ENCODE assay signal across 10 cellular contexts in the genomic region with DNA sequence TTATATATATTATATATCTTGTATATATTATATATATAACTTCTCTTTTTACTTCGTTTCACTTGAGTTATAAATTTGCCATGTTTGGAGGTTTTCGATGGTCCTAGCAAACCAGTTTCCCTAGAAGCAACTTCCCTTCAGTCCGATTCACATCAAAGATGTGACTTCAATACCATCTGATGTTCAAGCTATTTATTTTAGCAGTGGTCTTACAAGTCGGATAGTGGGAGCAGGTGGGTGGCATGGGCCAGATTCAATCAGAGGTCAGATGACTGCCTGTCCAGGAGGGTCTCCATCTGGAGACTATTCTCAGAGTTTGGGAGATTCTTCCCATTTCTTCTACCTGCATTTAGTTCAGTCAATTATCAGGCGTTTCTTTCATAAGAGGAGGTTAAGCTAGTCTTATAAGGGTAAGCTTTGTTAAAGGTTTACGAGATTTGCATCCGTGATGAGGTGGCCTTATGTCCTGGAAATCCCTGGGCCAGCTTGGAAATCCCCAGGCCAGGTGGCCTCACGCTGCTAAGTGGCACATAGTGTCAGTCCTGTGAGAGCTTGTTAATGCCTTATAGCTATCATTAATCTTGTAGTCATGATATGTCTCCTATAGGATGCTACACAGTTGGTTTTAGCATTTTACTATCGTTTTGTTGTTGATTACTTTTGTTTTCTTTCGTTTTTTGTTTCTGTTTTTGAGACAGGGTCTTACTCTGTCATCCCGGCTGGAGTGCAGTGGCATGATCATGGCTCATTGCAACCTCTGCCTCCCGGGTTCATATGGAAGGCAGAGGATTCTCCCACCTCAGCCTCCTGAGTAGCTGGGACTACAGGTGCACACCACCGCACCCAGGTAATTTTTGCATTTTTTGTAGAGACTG.
A peak's percentile ranks its signal among the peaks of the same experiment; 100 is the strongest.
DNase-seq lines count a peak whose midpoint lies in the region; ATAC-seq and TF ChIP-seq lines count a peak whose summit lies in the region.
"Had no signal": no experiment of that assay in that cellular context is flagged by ENCODE, and none has a peak within 500 bp of the region (broad histone marks: within the 10 kb centered on the region; RNA-seq: fewer than 3 reads in every experiment).

No MANE protein-coding gene starts in this region.

- H3K79me2 ChIP-seq in neural progenitor cell (ENCODE audit: low read depth), result no peaks in the 10 kb centered on the region

- peaks cover 48% of the 10 kb centered on the region for H3F3A ChIP-seq in neural progenitor cell (ENCODE audit: low read depth)

- H3K27me3 Mint-ChIP-seq in neural progenitor cell (ENCODE audit: insufficient read depth, low read depth) (no peaks in the 10 kb centered on the region), osteocyte (ENCODE audit: unreplicated experiment) (no peaks in the 10 kb centered on the region)

- H3K36me3 ChIP-seq in neural progenitor cell (no peaks in the 10 kb centered on the region), prostate gland (no peaks in the 10 kb centered on the region)
- H3K36me3 ChIP-seq: gastroesophageal sphincter had no signal

- no peaks in the 10 kb centered on the region for H3K27me3 ChIP-seq in neural progenitor cell
- H3K27me3 ChIP-seq in prostate gland (replicated peaks; ENCODE audit: insufficient read depth), result no peaks in the 10 kb centered on the region
- H3K27me3 ChIP-seq: gastroesophageal sphincter had no signal

- 90% methylated on average over 13 of the region's 13 CpGs for WGBS in prostate gland

- DNase-seq in NCI-H2171 treated with DMSO at 0.1 percent for 48 hours (lab: John Stamatoyannopoulos, UW) (peak; percentile 20), NCI-H2171 (lab: John Stamatoyannopoulos, UW) (no peak), neural progenitor cell (ENCODE audit: low spot score) (peak; percentile 70), prostate gland (ENCODE audit: low spot score) (no peak), glomerular visceral epithelial cell (ENCODE audit: extremely low spot score) (no peak), osteocyte (ENCODE audit: extremely low spot score, unreplicated experiment) (no peak)

- peak overlapping the region; percentile 28 for H3K4me2 ChIP-seq in neural progenitor cell
- H3K4me2 ChIP-seq: A549 had no signal

- TF ChIP-seq CTCF in neural progenitor cell (IDR thresholded peaks at IDR 0.05) (no peak), prostate gland (IDR thresholded peaks at IDR 0.05) (no peak), osteocyte (IDR thresholded peaks at IDR 0.05) (no peak)

- peaks cover 17% of the 10 kb centered on the region for H4K20me1 ChIP-seq in neural progenitor cell (ENCODE audit: low read depth)

- H3K4me3 Mint-ChIP-seq in neural progenitor cell (no peak overlapping the region), osteocyte (ENCODE audit: unreplicated experiment) (no peak overlapping the region)

- H2AFZ ChIP-seq in neural progenitor cell (replicated peaks), result no peak overlapping the region

- intact Hi-C loops in prostate gland (cut with DNase I), result no loop called here

- no peak overlapping the region for H3K9ac ChIP-seq in neural progenitor cell

- TF ChIP-seq POLR2A in prostate gland (IDR thresholded peaks at IDR 0.05), result no peak

- peak overlapping the region; percentile 75 for H3K27ac ChIP-seq in neural progenitor cell
- no peak overlapping the region for H3K27ac ChIP-seq in prostate gland
- H3K27ac ChIP-seq: A549, gastroesophageal sphincter had no signal

- peak; percentile 76 for ATAC-seq in GM21825 (IDR thresholded peaks at IDR 0.05; ENCODE audit: unreplicated experiment)
- ATAC-seq in HG03521 (IDR thresholded peaks at IDR 0.05; ENCODE audit: unreplicated experiment), result peak; percentile 67
- ATAC-seq: A549, gastroesophageal sphincter had no signal

- H3K27ac Mint-ChIP-seq in neural progenitor cell, result no peak overlapping the region
- no peak overlapping the region for H3K27ac Mint-ChIP-seq in osteocyte (ENCODE audit: unreplicated experiment)

- peaks cover 10% of the 10 kb centered on the region for H3K36me3 Mint-ChIP-seq in neural progenitor cell
- peaks cover 4% of the 10 kb centered on the region for H3K36me3 Mint-ChIP-seq in osteocyte (ENCODE audit: unreplicated experiment)

- peaks cover 4% of the 10 kb centered on the region for H3K9me3 Mint-ChIP-seq in neural progenitor cell
- H3K9me3 Mint-ChIP-seq in osteocyte (ENCODE audit: unreplicated experiment), result peaks cover 4% of the 10 kb centered on the region

- H3K4me3 ChIP-seq in neural progenitor cell (no peak overlapping the region), prostate gland (no peak overlapping the region)
- H3K4me3 ChIP-seq: A549, gastroesophageal sphincter had no signal

- H3K4me1 Mint-ChIP-seq in neural progenitor cell (peaks cover 14% of the 10 kb centered on the region), osteocyte (ENCODE audit: unreplicated experiment) (peaks cover 16% of the 10 kb centered on the region)

- peaks cover 40% of the 10 kb centered on the region for H3K4me1 ChIP-seq in neural progenitor cell
- H3K4me1 ChIP-seq in prostate gland (replicated peaks), result no peaks in the 10 kb centered on the region
- H3K4me1 ChIP-seq: gastroesophageal sphincter had no signal

- no peaks in the 10 kb centered on the region for H3K9me3 ChIP-seq in neural progenitor cell (ENCODE audit: low read depth)
- H3K9me3 ChIP-seq in prostate gland, result no peaks in the 10 kb centered on the region
- H3K9me3 ChIP-seq: A549, gastroesophageal sphincter had no signal

Comparison
In these comparisons a context has a peak if more than half of its experiments do, and no peak if none do; other contexts are left out.
1. DNase-seq: peak in NCI-H2171 treated with DMSO at 0.1 percent for 48 hours (single experiment) and neural progenitor cell (single experiment); none in NCI-H2171 (single experiment), prostate gland (single experiment), glomerular visceral epithelial cell (single experiment) and osteocyte (single experiment).